Comparison of ENCODE assay signal across 1 cellular context in genomic region chr20:61308171-61308795, GRCh38.
TF ChIP-seq lines count a peak whose summit lies in the region.

No MANE protein-coding gene starts in this region.

TF ChIP-seq in H1, 55 proteins besides CTCF, POLR2A, EP300 and RAD21 (continued from another document):
- no peak for TF ChIP-seq ATF2 (IDR thresholded peaks at IDR 0.05; ENCODE audit: low read length)
- no peak for TF ChIP-seq ATF3 (IDR thresholded peaks at IDR 0.05; ENCODE audit: insufficient read depth, low read depth, low read length)
- TF ChIP-seq RXRA (IDR thresholded peaks at IDR 0.05; ENCODE audit: insufficient read depth, low read depth, low read length): no peak
- TF ChIP-seq HDAC2 (IDR thresholded peaks at IDR 0.05; ENCODE audit: borderline replicate concordance in 1 of 2, low read depth in 2 of 2, low read length in 2 of 2): no peak
- TF ChIP-seq SIX5 (IDR thresholded peaks at IDR 0.05; ENCODE audit: low read depth, low read length): no peak
- no peak for TF ChIP-seq NRF1 (IDR thresholded peaks at IDR 0.05; ENCODE audit: low read depth, low read length)
- no peak for TF ChIP-seq EZH2 (IDR thresholded peaks at IDR 0.05; ENCODE audit: low read depth, low read length, severe bottlenecking)
- TF ChIP-seq SP1 (IDR thresholded peaks at IDR 0.05; ENCODE audit: low read depth, low read length): no peak
- TF ChIP-seq ZNF274 (IDR thresholded peaks at IDR 0.05; ENCODE audit: borderline replicate concordance, extremely low read depth, low read length): no peak
- TF ChIP-seq BACH1 (IDR thresholded peaks at IDR 0.05; ENCODE audit: low read length): no peak
- TF ChIP-seq SIN3A (conservative IDR thresholded peaks at IDR 0.05 in 1 of 2, IDR thresholded peaks at IDR 0.05 in 1 of 2; ENCODE audit: low read depth in 1 of 2, low read length in 2 of 2): no peak
